18 cellular contexts compared by ENCODE assay signal in genomic region chr10:118412918-118413317, GRCh38.
DNase-seq lines count a peak whose midpoint lies in the region; ATAC-seq, FAIRE-seq and TF ChIP-seq lines count a peak whose summit lies in the region.
"Had no signal": no experiment of that assay in that cellular context is flagged by ENCODE, and none has a peak within 500 bp of the region (broad histone marks: within the 10 kb centered on the region; RNA-seq: fewer than 3 reads in every experiment).

No MANE protein-coding gene starts in this region.

- no peak overlapping the region for H3K4me2 ChIP-seq in keratinocyte (ENCODE audit: control insufficient read depth, extremely low read depth, insufficient read depth, low read depth, low read length)
- H3K4me2 ChIP-seq: BLaER1 had no signal

- H3K79me2 ChIP-seq in keratinocyte (ENCODE audit: control insufficient read depth, insufficient read depth, low read length), result no peaks in the 10 kb centered on the region

- peak; percentile 13 for FAIRE-seq in keratinocyte (lab: Jason Lieb, UNC)

- no peaks in the 10 kb centered on the region for H3K4me1 ChIP-seq in left ventricle myocardium inferior
- H3K4me1 ChIP-seq in keratinocyte (ENCODE audit: control insufficient read depth, extremely low read depth, insufficient read depth, low read length), result no peaks in the 10 kb centered on the region
- H3K4me1 ChIP-seq in breast epithelium, result no peaks in the 10 kb centered on the region
- H3K4me1 ChIP-seq: BLaER1 had no signal

- dilution Hi-C loops in keratinocyte (cut with MboI; ENCODE audit: extremely low pct_ligation_motif_present, low sequenced_read_pairs), result no loop called here

- H3K9ac ChIP-seq in keratinocyte (ENCODE audit: control insufficient read depth, extremely low read depth, insufficient read depth, low read length), result no peak overlapping the region
- H3K9ac ChIP-seq: BLaER1 had no signal

- peak overlapping the region; percentile 45 for H3K27ac ChIP-seq in left ventricle myocardium inferior (replicated peaks)
- no peak overlapping the region for H3K27ac ChIP-seq in keratinocyte (ENCODE audit: control insufficient read depth, insufficient read depth, low read length)
- H3K27ac ChIP-seq in breast epithelium, result no peak overlapping the region
- H3K27ac ChIP-seq: BLaER1, HL-60 had no signal

- no peak for TF ChIP-seq POLR2A in breast epithelium (IDR thresholded peaks at IDR 0.05)

- no peak overlapping the region for H2AFZ ChIP-seq in keratinocyte (ENCODE audit: control insufficient read depth, low read length)

- H3K27me3 ChIP-seq in left ventricle myocardium inferior (ENCODE audit: low read depth), result peaks cover 86% of the 10 kb centered on the region
- peaks cover 11% of the 10 kb centered on the region for H3K27me3 ChIP-seq in keratinocyte (ENCODE audit: control insufficient read depth, extremely low read depth, insufficient read depth, low read length)
- H3K27me3 ChIP-seq in breast epithelium, result peaks cover 0 to 10% of the 10 kb centered on the region in 2 donors
- H3K27me3 ChIP-seq: BLaER1 had no signal

- no peak overlapping the region for H3K4me3 ChIP-seq in left ventricle myocardium inferior
- H3K4me3 ChIP-seq in keratinocyte (ENCODE audit: control insufficient read depth in 2 of 3, extremely low read depth in 1 of 3, insufficient read depth in 2 of 3, low read depth in 1 of 3, low read length in 3 of 3), result no peak overlapping the region
- no peak overlapping the region for H3K4me3 ChIP-seq in breast epithelium
- H3K4me3 ChIP-seq: BLaER1 had no signal

- no peaks in the 10 kb centered on the region for H3K9me1 ChIP-seq in keratinocyte (ENCODE audit: control insufficient read depth, extremely low read depth, insufficient read depth, low read length)

- intact Hi-C loops in Right ventricle myocardium inferior (cut with DNase I), result no loop called here
- intact Hi-C loops in cardiac septum (cut with DNase I), result no loop called here
- intact Hi-C loops in left ventricle myocardium inferior (cut with micrococcal nuclease), result no loop called here
- intact Hi-C loops in breast epithelium (cut with DNase I; ENCODE audit: low total_unique reads), result no loop called here

- DNase-seq in Right ventricle myocardium inferior (ENCODE audit: missing footprints), result no peak
- DNase-seq in cardiac septum (ENCODE audit: low spot score), result no peak
- no peak for DNase-seq in left ventricle myocardium inferior
- DNase-seq in keratinocyte (ENCODE audit: low read depth, low spot score), result no peak
- DNase-seq in breast epithelium (ENCODE audit: low spot score in 2 of 2), result no peak
- DNase-seq in NCI-H2081 (lab: John Stamatoyannopoulos, UW), result no peak
- DNase-seq in occipital lobe (lab: John Stamatoyannopoulos, UW), result no peak
- DNase-seq: 8988T; Calu3; CD8-positive, alpha-beta T cell; DMS79 treated with DMSO at 0.1 percent for 48 hours; GF-D8; GOT3; H7; HFFc6 had no signal

- ATAC-seq in Right ventricle myocardium inferior, result peak; percentile 93
- ATAC-seq: CD8-positive, alpha-beta T cell; HCT116 had no signal

- no peaks in the 10 kb centered on the region for H4K20me1 ChIP-seq in keratinocyte (ENCODE audit: control insufficient read depth, extremely low read depth, insufficient read depth, low read length)
- H4K20me1 ChIP-seq: BLaER1 had no signal

- H3K9me3 ChIP-seq in left ventricle myocardium inferior (replicated peaks) (no peaks in the 10 kb centered on the region), keratinocyte (ENCODE audit: control insufficient read depth, low read depth, low read length) (no peaks in the 10 kb centered on the region), breast epithelium (no peaks in the 10 kb centered on the region)
- H3K9me3 ChIP-seq: BLaER1 had no signal

- TF ChIP-seq CTCF in left ventricle myocardium inferior (IDR thresholded peaks at IDR 0.05; ENCODE audit: borderline replicate concordance) (no peak), keratinocyte (optimal IDR thresholded peaks at IDR 0.05 in 1 of 3, IDR thresholded peaks at IDR 0.05 in 1 of 3, conservative IDR thresholded peaks at IDR 0.05 in 1 of 3; ENCODE audit: extremely low read depth in 1 of 3, insufficient read depth in 2 of 3, low read length in 3 of 3) (no peak), breast epithelium (IDR thresholded peaks at IDR 0.05) (no peak)

- H3K36me3 ChIP-seq in left ventricle myocardium inferior (no peaks in the 10 kb centered on the region), keratinocyte (ENCODE audit: control insufficient read depth in 2 of 2, extremely low read depth in 1 of 2, insufficient read depth in 2 of 2, low read length in 2 of 2) (no peaks in the 10 kb centered on the region), breast epithelium (no peaks in the 10 kb centered on the region)
- H3K36me3 ChIP-seq: BLaER1 had no signal
